In genomic region chr17:70073326-70073725, GRCh38 we compare ENCODE assay signal across 23 cellular contexts. TPM values are rescaled to one million over a fixed set of nuclear protein-coding genes. Genes with fewer than 3 reads are reported as not detected.
DNase-seq lines count a peak whose midpoint lies in the region; ATAC-seq, FAIRE-seq and TF ChIP-seq lines count a peak whose summit lies in the region.
"Had no signal": no experiment of that assay in that cellular context is flagged by ENCODE, and none has a peak within 500 bp of the region (broad histone marks: within the 10 kb centered on the region; RNA-seq: fewer than 3 reads in every experiment).

No MANE protein-coding gene starts in this region.

- H4K20me1 ChIP-seq in astrocyte (ENCODE audit: insufficient read depth, low read length) (no peaks in the 10 kb centered on the region), osteoblast (ENCODE audit: insufficient read depth, low read length) (no peaks in the 10 kb centered on the region)
- H4K20me1 ChIP-seq: BLaER1 had no signal

- TF ChIP-seq CTCF in astrocyte (IDR thresholded peaks at IDR 0.05; ENCODE audit: insufficient read depth, low read depth, low read length), result no peak
- TF ChIP-seq CTCF in osteoblast (IDR thresholded peaks at IDR 0.05; ENCODE audit: extremely low read depth, low read depth, low read length), result no peak

- DNase-seq in A172 (ENCODE audit: low spot score), result peak; percentile 3
- DNase-seq in astrocyte (ENCODE audit: low read depth), result peak; percentile 27
- DNase-seq in kidney glomerular epithelial cell (lab: John Stamatoyannopoulos, UW), result peak; percentile 60
- peak; percentile 75 for DNase-seq in renal cortical epithelial cell (ENCODE audit: low read depth)
- no peak for DNase-seq in occipital lobe (lab: John Stamatoyannopoulos, UW)
- DNase-seq in activated T-cell treated with anti-CD3 and anti-CD28 coated beads, Interleukin-2, amount 50 U/mL, for 1 hour, result no peak
- no peak for DNase-seq in osteoblast (ENCODE audit: insufficient read length, low spot score, missing footprints)
- DNase-seq: 8988T; CD4-positive, alpha-beta memory T cell; DMS53; EL; NCI-H187; NCI-H2107; NCI-H226; NCI-H524; NCI-H82; SHP77 had no signal

- no peak overlapping the region for H3K4me3 ChIP-seq in astrocyte (ENCODE audit: insufficient read depth, low read depth, low read length)
- H3K4me3 ChIP-seq in osteoblast (ENCODE audit: insufficient read depth, low read length), result no peak overlapping the region
- H3K4me3 ChIP-seq: BLaER1, GM12878, GM23338, K562 had no signal

- H3K27ac Mint-ChIP-seq in astrocyte (ENCODE audit: unreplicated experiment), result no peak overlapping the region
- H3K27ac Mint-ChIP-seq: CD4-positive, alpha-beta memory T cell; GM23338 had no signal

- no peaks in the 10 kb centered on the region for H3K36me3 Mint-ChIP-seq in astrocyte (ENCODE audit: low read depth, unreplicated experiment)
- H3K36me3 Mint-ChIP-seq: CD4-positive, alpha-beta memory T cell had no signal

- H3K36me3 ChIP-seq in astrocyte (ENCODE audit: insufficient read depth, low read length) (no peaks in the 10 kb centered on the region), osteoblast (ENCODE audit: insufficient read depth, low read length) (no peaks in the 10 kb centered on the region)
- H3K36me3 ChIP-seq: BLaER1 had no signal

- H2AFZ ChIP-seq in astrocyte (ENCODE audit: low read depth, low read length) (no peak overlapping the region), osteoblast (ENCODE audit: low read length) (no peak overlapping the region)
- H2AFZ ChIP-seq: GM23338 had no signal

- H3K9ac ChIP-seq in astrocyte (ENCODE audit: low read length), result no peak overlapping the region
- H3K9ac ChIP-seq: BLaER1 had no signal

- no peaks in the 10 kb centered on the region for H3K79me2 ChIP-seq in astrocyte (ENCODE audit: insufficient read depth, low read length)
- H3K79me2 ChIP-seq in osteoblast (ENCODE audit: insufficient read depth, low read length), result no peaks in the 10 kb centered on the region

- H3K27ac ChIP-seq in astrocyte (ENCODE audit: low read depth, low read length) (no peak overlapping the region), osteoblast (ENCODE audit: low read depth, low read length) (no peak overlapping the region)
- H3K27ac ChIP-seq: BLaER1 had no signal

- H3K27me3 ChIP-seq in astrocyte (ENCODE audit: insufficient read depth, low read length) (no peaks in the 10 kb centered on the region), osteoblast (ENCODE audit: insufficient read depth, low read length) (no peaks in the 10 kb centered on the region)
- H3K27me3 ChIP-seq: BLaER1 had no signal

- no peak overlapping the region for H3K4me2 ChIP-seq in astrocyte (ENCODE audit: low read length)
- no peak overlapping the region for H3K4me2 ChIP-seq in osteoblast (ENCODE audit: insufficient read depth, low read length)
- H3K4me2 ChIP-seq: BLaER1, GM23338 had no signal

- H3K9me3 ChIP-seq in astrocyte (ENCODE audit: insufficient read depth, low read depth, low read length) (no peaks in the 10 kb centered on the region), osteoblast (ENCODE audit: low read depth, low read length) (no peaks in the 10 kb centered on the region)
- H3K9me3 ChIP-seq: BLaER1 had no signal

- no peaks in the 10 kb centered on the region for H3K27me3 Mint-ChIP-seq in astrocyte (ENCODE audit: low read depth, unreplicated experiment)

- H3K4me1 ChIP-seq in astrocyte (ENCODE audit: insufficient read depth, low read length) (no peaks in the 10 kb centered on the region), osteoblast (ENCODE audit: insufficient read depth, low read length) (no peaks in the 10 kb centered on the region)

- H3K9me3 Mint-ChIP-seq in astrocyte (ENCODE audit: unreplicated experiment), result no peaks in the 10 kb centered on the region
- H3K9me3 Mint-ChIP-seq: GM23338 had no signal

- ATAC-seq in GM18868 (IDR thresholded peaks at IDR 0.05; ENCODE audit: unreplicated experiment), result no peak
- ATAC-seq: GM12878, GM23338, K562 had no signal

- H3K4me1 Mint-ChIP-seq in astrocyte (ENCODE audit: low read depth, unreplicated experiment), result peaks cover 40% of the 10 kb centered on the region

- FAIRE-seq in astrocyte (lab: Jason Lieb, UNC), result no peak
- FAIRE-seq: GM12878, K562 had no signal

- no peak overlapping the region for H3K4me3 Mint-ChIP-seq in astrocyte (ENCODE audit: unreplicated experiment)
- H3K4me3 Mint-ChIP-seq: CD4-positive, alpha-beta memory T cell; GM23338 had no signal

RNA-seq across cellular contexts. Expression of gene KCNJ16, which starts 1.7 kb away (rescaled TPM):
- total RNA-seq in A172 (2014; rRNA removed; shearing (Covaris generic)), result 0.22 TPM in 1 of 2 replicates, not detected in the other
- total RNA-seq in astrocyte, result 0.73 and 1.5 TPM in 2 replicates
- 116 and 345 TPM in 2 replicates for total RNA-seq in renal cortical epithelial cell
- total RNA-seq in occipital lobe, result 5.3 TPM
- not detected in 2 replicates for total RNA-seq in osteoblast
- total RNA-seq: CD4-positive, alpha-beta memory T cell; GM12878; GM23338; RPMI7951 had no signal

Comparison
In these comparisons a context has a peak if more than half of its experiments do, and no peak if none do; other contexts are left out.
1. DNase-seq: peak in A172 (single experiment), astrocyte (single experiment), kidney glomerular epithelial cell (single experiment) and renal cortical epithelial cell (single experiment); none in occipital lobe (single experiment), activated T-cell treated with anti-CD3 and anti-CD28 coated beads, Interleukin-2, amount 50 U/mL, for 1 hour (single experiment) and osteoblast (single experiment).
2. RNA of gene KCNJ16, which starts 1.7 kb away (total RNA-seq): 116 to 345 TPM in renal cortical epithelial cell; 5.3 TPM in occipital lobe (single experiment), 0.73 to 1.5 TPM in astrocyte, 0.22 TPM in A172 and not detected in osteoblast; every median in the first group is over 10 times any median in the second.